In the genomic region with DNA sequence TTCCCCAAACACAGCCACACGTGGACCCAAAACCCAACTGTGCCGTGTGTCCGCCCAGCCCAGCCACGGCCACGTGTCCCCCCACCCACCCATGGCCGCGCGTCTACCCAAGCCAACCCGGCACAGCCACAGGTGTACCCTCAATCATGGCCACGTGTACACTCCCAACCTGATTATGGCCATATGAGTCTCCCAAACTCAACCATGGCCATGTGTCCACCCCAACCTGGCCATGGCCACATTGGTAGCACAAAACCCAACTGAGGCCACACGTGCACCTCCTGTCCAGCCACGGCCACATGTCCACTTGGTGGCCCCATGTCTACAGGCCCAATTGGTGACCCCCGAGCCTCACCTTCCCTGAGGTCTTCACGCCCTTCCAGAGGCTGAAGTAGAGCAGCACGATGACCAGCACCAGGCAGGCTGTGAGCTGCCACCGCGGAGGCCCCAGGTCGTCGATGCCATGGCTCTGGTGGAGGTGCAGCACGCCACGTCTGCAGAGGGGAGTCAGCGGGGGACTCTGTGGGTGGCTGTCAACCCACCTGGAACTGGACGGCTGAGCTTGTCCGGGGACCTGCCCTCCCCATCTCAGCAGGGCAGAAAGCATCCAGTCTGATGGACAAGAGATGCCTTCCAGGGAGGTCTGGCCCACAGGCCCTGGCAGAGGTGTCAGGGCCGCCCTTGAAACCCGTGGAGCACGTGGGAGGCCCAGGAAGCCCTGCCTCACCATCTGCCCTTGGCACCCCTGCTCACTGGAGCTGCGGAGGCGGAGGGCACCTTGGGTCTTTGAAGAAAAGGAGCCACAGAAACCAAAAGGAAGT, we compare ENCODE assay signal across 17 cellular contexts. TPM values are rescaled to one million over a fixed set of nuclear protein-coding genes. Genes with fewer than 3 reads are reported as not detected.
DNase-seq lines count a peak whose midpoint lies in the region; ATAC-seq, FAIRE-seq and TF ChIP-seq lines count a peak whose summit lies in the region.
"Had no signal": no experiment of that assay in that cellular context is flagged by ENCODE, and none has a peak within 500 bp of the region (broad histone marks: within the 10 kb centered on the region; RNA-seq: fewer than 3 reads in every experiment).

No MANE protein-coding gene starts in this region.

- H3K36me3 ChIP-seq in MG63, result no peaks in the 10 kb centered on the region
- no peaks in the 10 kb centered on the region for H3K36me3 ChIP-seq in lower lobe of right lung
- no peaks in the 10 kb centered on the region for H3K36me3 ChIP-seq in sigmoid colon

- no peak for TF ChIP-seq POLR2A in sigmoid colon (IDR thresholded peaks at IDR 0.05)

- no peak for FAIRE-seq in HTR-8/SVneo (lab: Jason Lieb, UNC)
- FAIRE-seq: H1 had no signal

- H3K27me3 Mint-ChIP-seq in T-helper 17 cell, result peaks cover 6% of the 10 kb centered on the region
- H3K27me3 Mint-ChIP-seq in activated CD4-positive, alpha-beta T cell treated with anti-CD3 and anti-CD28 coated beads for 36 hours, result peaks cover 2% of the 10 kb centered on the region

- H3K9me3 ChIP-seq in MG63 (peaks cover 10% of the 10 kb centered on the region), T-helper 17 cell (ENCODE audit: control insufficient read depth, low read length, poor library complexity, severe bottlenecking) (no peaks in the 10 kb centered on the region), lower lobe of right lung (no peaks in the 10 kb centered on the region), sigmoid colon (peaks cover 0 to 12% (median 0%) of the 10 kb centered on the region in 4 donors)

- H3K4me3 ChIP-seq in MG63, result no peak overlapping the region
- no peak overlapping the region for H3K4me3 ChIP-seq in lower lobe of right lung
- H3K4me3 ChIP-seq in sigmoid colon, result no peak overlapping the region

- CTCF ChIA-PET in activated CD4-positive, alpha-beta T cell treated with anti-CD3 and anti-CD28 coated beads for 36 hours (lab: Charles Lee), result no interaction called here

- H3K4me1 ChIP-seq in lower lobe of right lung (no peaks in the 10 kb centered on the region), sigmoid colon (no peaks in the 10 kb centered on the region)

- H3K27me3 ChIP-seq in MG63, result peaks cover 14% of the 10 kb centered on the region
- no peaks in the 10 kb centered on the region for H3K27me3 ChIP-seq in lower lobe of right lung (ENCODE audit: low read depth)
- no peaks in the 10 kb centered on the region for H3K27me3 ChIP-seq in sigmoid colon

- no peak for ATAC-seq in T-helper 17 cell
- no peak for ATAC-seq in lower lobe of right lung
- no peak for ATAC-seq in activated CD4-positive, alpha-beta T cell treated with anti-CD3 and anti-CD28 coated beads for 36 hours
- ATAC-seq: Panc1 had no signal

- intact Hi-C loops in lower lobe of right lung (cut with DNase I) (no loop called here), sigmoid colon (cut with DNase I) (no loop called here)
- intact Hi-C loops in activated CD4-positive, alpha-beta T cell treated with anti-CD3 and anti-CD28 coated beads for 36 hours (cut with DNase I, micrococcal nuclease), result no loop called here

- peak; percentile 17 for DNase-seq in MG63
- peak in 2 of 3 donors; percentile 4 to 8 for DNase-seq in T-helper 17 cell
- DNase-seq in lower lobe of right lung, result peak; percentile 32
- DNase-seq in sigmoid colon, result peak; percentile 51
- no peak for DNase-seq in HTR-8/SVneo (ENCODE audit: insufficient read length, low spot score)
- DNase-seq in SKM-1 (lab: John Stamatoyannopoulos, UW; ENCODE audit: unreplicated experiment), result no peak
- no peak for DNase-seq in activated CD4-positive, alpha-beta T cell treated with anti-CD3 and anti-CD28 coated beads for 36 hours
- DNase-seq: Calu3; CD4-positive, alpha-beta memory T cell; DMS53; NCI-H1092 treated with DMSO at 0.1 percent for 48 hours; NCI-H524; SHP77 treated with DMSO at 0.1 percent for 48 hours had no signal

- no peaks in the 10 kb centered on the region for H3K4me1 Mint-ChIP-seq in T-helper 17 cell
- H3K4me1 Mint-ChIP-seq in activated CD4-positive, alpha-beta T cell treated with anti-CD3 and anti-CD28 coated beads for 36 hours, result no peaks in the 10 kb centered on the region
- H3K4me1 Mint-ChIP-seq: B cell had no signal

- H3K27ac ChIP-seq in lower lobe of right lung (no peak overlapping the region), sigmoid colon (no peak overlapping the region)

- no peaks in the 10 kb centered on the region for H3K36me3 Mint-ChIP-seq in T-helper 17 cell (ENCODE audit: low read depth)
- H3K36me3 Mint-ChIP-seq in activated CD4-positive, alpha-beta T cell treated with anti-CD3 and anti-CD28 coated beads for 36 hours (ENCODE audit: low read depth), result no peaks in the 10 kb centered on the region
- H3K36me3 Mint-ChIP-seq: CD4-positive, alpha-beta memory T cell had no signal

- WGBS in sigmoid colon, 2 donors, result 88 to 90% methylated on average over 29 of the region's 29 CpGs

- no peak for TF ChIP-seq EP300 in sigmoid colon (IDR thresholded peaks at IDR 0.05)

- no peak overlapping the region for H3K27ac Mint-ChIP-seq in T-helper 17 cell
- H3K27ac Mint-ChIP-seq in activated CD4-positive, alpha-beta T cell treated with anti-CD3 and anti-CD28 coated beads for 36 hours, result no peak overlapping the region
- H3K27ac Mint-ChIP-seq: B cell; CD4-positive, alpha-beta memory T cell had no signal

- H3K4me3 Mint-ChIP-seq in T-helper 17 cell, result no peak overlapping the region
- H3K4me3 Mint-ChIP-seq in activated CD4-positive, alpha-beta T cell treated with anti-CD3 and anti-CD28 coated beads for 36 hours, result no peak overlapping the region
- H3K4me3 Mint-ChIP-seq: B cell; CD4-positive, alpha-beta memory T cell had no signal

- peaks cover 9% of the 10 kb centered on the region for H3K9me3 Mint-ChIP-seq in activated CD4-positive, alpha-beta T cell treated with anti-CD3 and anti-CD28 coated beads for 36 hours (ENCODE audit: low read depth)

- POLR2A ChIA-PET in activated CD4-positive, alpha-beta T cell treated with anti-CD3 and anti-CD28 coated beads for 36 hours (lab: Charles Lee), result no interaction called here

- TF ChIP-seq CTCF in lower lobe of right lung (IDR thresholded peaks at IDR 0.05) (no peak), sigmoid colon (IDR thresholded peaks at IDR 0.05) (no peak)

RNA-seq across cellular contexts. Expression of a gene that starts 23.5 kb away (rescaled TPM):
- total RNA-seq in MG63 (2014; rRNA removed; shearing (Covaris generic); ENCODE audit: low replicate concordance), result not detected in 2 replicates
- not detected for total RNA-seq in T-helper 17 cell
- 0.12 TPM for total RNA-seq in lower lobe of right lung
- total RNA-seq in sigmoid colon, result not detected
- under 1 TPM in 1 of 3 donors, not detected in 2; 0.06 TPM for polyA plus RNA-seq in sigmoid colon
- not detected for total RNA-seq in activated CD4-positive, alpha-beta T cell treated with anti-CD3 and anti-CD28 coated beads for 36 hours
- total RNA-seq: Calu3; CD4-positive, alpha-beta memory T cell; MCF 10A had no signal
- polyA plus RNA-seq: CD4-positive, alpha-beta memory T cell had no signal

Comparison
In these comparisons a context has a peak if more than half of its experiments do, and no peak if none do; other contexts are left out.
1. DNase-seq: peak in MG63 (single experiment), T-helper 17 cell (2 of 3), lower lobe of right lung (single experiment) and sigmoid colon (single experiment); none in HTR-8/SVneo (single experiment), SKM-1 (single experiment) and activated CD4-positive, alpha-beta T cell treated with anti-CD3 and anti-CD28 coated beads for 36 hours (single experiment).